Comparison of ENCODE assay signal across 19 cellular contexts in the genomic region with DNA sequence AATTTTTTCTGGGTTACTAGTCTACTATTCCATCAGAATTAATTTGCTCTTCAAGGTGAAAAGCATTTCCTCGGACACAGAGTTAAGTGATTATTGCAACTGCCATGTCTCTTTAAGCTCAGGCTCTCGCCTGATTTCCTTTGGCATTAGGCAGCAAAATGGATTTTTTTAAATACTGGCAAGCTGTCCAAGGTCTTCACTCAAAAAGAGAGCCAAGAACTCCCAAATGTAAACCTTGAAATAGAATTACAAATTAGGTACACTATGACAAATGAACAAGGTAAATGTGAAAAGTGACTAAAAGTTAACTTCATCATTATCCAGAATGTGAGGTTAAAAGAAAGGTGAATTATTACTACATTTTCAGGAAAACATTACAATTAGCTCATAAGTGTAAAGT.
DNase-seq lines count a peak whose midpoint lies in the region; ATAC-seq, FAIRE-seq and TF ChIP-seq lines count a peak whose summit lies in the region.
"Had no signal": no experiment of that assay in that cellular context is flagged by ENCODE, and none has a peak within 500 bp of the region (broad histone marks: within the 10 kb centered on the region; RNA-seq: fewer than 3 reads in every experiment).

No MANE protein-coding gene starts in this region.

- intact Hi-C loops in right lobe of liver (cut with DNase I) = no loop called here
- intact Hi-C loops in psoas muscle (cut with DNase I) = no loop called here

- no peak overlapping the region for H3K56ac ChIP-seq in H9 (ENCODE audit: insufficient read length, low read depth, low read length)

- H4K5ac ChIP-seq in H9 (ENCODE audit: insufficient read length, low read depth, low read length) = no peak overlapping the region

- H3K9me3 ChIP-seq in right lobe of liver (no peaks in the 10 kb centered on the region), psoas muscle (no peaks in the 10 kb centered on the region), H9 (ENCODE audit: control insufficient read depth, low read depth, low read length) (no peaks in the 10 kb centered on the region)
- H3K9me3 ChIP-seq: HAP-1 had no signal

- TF ChIP-seq POLR2A in right lobe of liver (IDR thresholded peaks at IDR 0.05) = no peak

- H3K4me2 ChIP-seq in H9 (ENCODE audit: insufficient read depth, insufficient read length, low read length) = no peak overlapping the region

- no peaks in the 10 kb centered on the region for H3K4me1 Mint-ChIP-seq in H9
- H3K4me1 Mint-ChIP-seq: B cell; CD4-positive, alpha-beta memory T cell had no signal

- H3K27ac Mint-ChIP-seq in H9 = no peak overlapping the region
- H3K27ac Mint-ChIP-seq: B cell; CD4-positive, alpha-beta memory T cell had no signal

- no peak overlapping the region for H2BK12ac ChIP-seq in H9 (ENCODE audit: insufficient read length, low read depth, low read length)

- H3K27me3 ChIP-seq in right lobe of liver (no peaks in the 10 kb centered on the region), psoas muscle (ENCODE audit: insufficient read depth in 3 of 3, low read length in 2 of 3) (no peaks in the 10 kb centered on the region), H9 (ENCODE audit: insufficient read depth, low read length) (no peaks in the 10 kb centered on the region)

- H2BK120ac ChIP-seq in H9 (ENCODE audit: low read depth, low read length, poor library complexity, severe bottlenecking) = no peak overlapping the region

- H3K9me3 Mint-ChIP-seq in H9 = no peaks in the 10 kb centered on the region

- H4K20me1 ChIP-seq in H9 (ENCODE audit: control insufficient read depth, insufficient read depth, insufficient read length) = no peaks in the 10 kb centered on the region

- H3K23ac ChIP-seq in H9 (ENCODE audit: insufficient read length, low read depth, low read length) = no peak overlapping the region

- no peak overlapping the region for H4K8ac ChIP-seq in H9 (replicated peaks; ENCODE audit: insufficient read length, low read depth, low read length)

- no peak overlapping the region for H2BK15ac ChIP-seq in H9 (ENCODE audit: low read depth, low read length)

- no peak overlapping the region for H2AFZ ChIP-seq in H9 (ENCODE audit: low read length)

- H3K4me3 ChIP-seq in right lobe of liver (no peak overlapping the region), psoas muscle (no peak overlapping the region)
- H3K4me3 ChIP-seq: HAP-1 had no signal

- H3K36me3 ChIP-seq in right lobe of liver = no peaks in the 10 kb centered on the region
- no peaks in the 10 kb centered on the region for H3K36me3 ChIP-seq in psoas muscle (ENCODE audit: insufficient read depth in 1 of 2, low read depth in 1 of 2)
- H3K36me3 ChIP-seq: HAP-1 had no signal

- H3K27me3 Mint-ChIP-seq in H9 (ENCODE audit: low read depth) = no peaks in the 10 kb centered on the region
- H3K27me3 Mint-ChIP-seq: B cell; CD4-positive, alpha-beta memory T cell had no signal

- no peaks in the 10 kb centered on the region for H3K79me1 ChIP-seq in H9 (ENCODE audit: insufficient read depth, low read depth, low read length, poor library complexity, severe bottlenecking)

- no peaks in the 10 kb centered on the region for H3K36me3 Mint-ChIP-seq in H9 (ENCODE audit: insufficient read depth in 1 of 3, low read depth in 3 of 3)
- H3K36me3 Mint-ChIP-seq: CD4-positive, alpha-beta memory T cell had no signal

- no peak overlapping the region for H4K91ac ChIP-seq in H9 (ENCODE audit: insufficient read length, low read depth, low read length)

- DNase-seq in D721Med (ENCODE audit: insufficient read length, low spot score) = no peak
- DNase-seq in NCI-H446 (lab: John Stamatoyannopoulos, UW) = peak; percentile 19 to 41
- DNase-seq in cerebellar cortex (ENCODE audit: low spot score) = peak; percentile 82
- DNase-seq in right lobe of liver = peak in 1 of 3 donors; percentile 45
- DNase-seq in NCI-H748 treated with DMSO at 0.1 percent for 48 hours (lab: John Stamatoyannopoulos, UW) = no peak
- DNase-seq in psoas muscle = no peak
- no peak for DNase-seq in H9
- no peak for DNase-seq in activated CD8-positive, alpha-beta memory T cell treated with anti-CD3 and anti-CD28 coated beads for 24 hours
- DNase-seq: CD4-positive, alpha-beta memory T cell; DMS153; DMS79 treated with DMSO at 0.1 percent for 48 hours; EL; GDM1; GOT3 had no signal

- H2BK5ac ChIP-seq in H9 (ENCODE audit: insufficient read length, low read length) = no peak overlapping the region

- 23% methylated on average over 2 of the region's 2 CpGs for WGBS in right lobe of liver (ENCODE audit: insufficient coverage, low coverage, low lambda C conversion rate, missing lambda C conversion rate)
- WGBS in psoas muscle, 3 donors = 43 to 64% (median 52%) methylated on average over 2 of the region's 2 CpGs
- WGBS in H9 (ENCODE audit: extremely low coverage, insufficient read length, low lambda C conversion rate) = no CpG with 5 or more reads among the region's 2 CpGs

- no peak overlapping the region for H3K4ac ChIP-seq in H9 (ENCODE audit: low read depth, low read length)

- H3T11ph ChIP-seq in H9 (ENCODE audit: low read length) = no peak overlapping the region

- H3K79me2 ChIP-seq in H9 (ENCODE audit: insufficient read depth, low read length) = no peaks in the 10 kb centered on the region

- H2BK20ac ChIP-seq in H9 (ENCODE audit: low read depth, low read length, poor library complexity, severe bottlenecking) = no peak overlapping the region

- H3K23me2 ChIP-seq in H9 (ENCODE audit: insufficient read length, low read depth, low read length, poor library complexity, severe bottlenecking) = no peaks in the 10 kb centered on the region

- peak; percentile 21 for FAIRE-seq in D721Med (lab: Jason Lieb, UNC)
- FAIRE-seq: GM12892, HTR-8/SVneo had no signal

- H2AK5ac ChIP-seq in H9 (ENCODE audit: insufficient read length, low read length) = no peak overlapping the region

- no peak overlapping the region for H3K18ac ChIP-seq in H9 (ENCODE audit: insufficient read length, low read depth, low read length)

- H3K4me1 ChIP-seq in right lobe of liver = peaks cover 0 to 4% (median 0%) of the 10 kb centered on the region in 4 donors
- no peaks in the 10 kb centered on the region for H3K4me1 ChIP-seq in psoas muscle
- H3K4me1 ChIP-seq in H9 (ENCODE audit: insufficient read depth, low read length) = no peaks in the 10 kb centered on the region
- H3K4me1 ChIP-seq: HAP-1 had no signal

- no peak for TF ChIP-seq CTCF in D721Med (IDR thresholded peaks at IDR 0.05; ENCODE audit: insufficient read depth, missing control alignments)
- no peak for TF ChIP-seq CTCF in right lobe of liver (IDR thresholded peaks at IDR 0.05)
- TF ChIP-seq CTCF in psoas muscle (IDR thresholded peaks at IDR 0.05) = no peak
- no peak for TF ChIP-seq CTCF in H9 (conservative IDR thresholded peaks at IDR 0.05)

- no peak overlapping the region for H3K4me3 Mint-ChIP-seq in H9
- H3K4me3 Mint-ChIP-seq: B cell; CD4-positive, alpha-beta memory T cell had no signal

- H3K9ac ChIP-seq in H9 (ENCODE audit: extremely low read depth, insufficient read length, low read length) = no peak overlapping the region

- H3K27ac ChIP-seq in right lobe of liver (no peak overlapping the region), psoas muscle (no peak overlapping the region), H9 (ENCODE audit: insufficient read length, low read depth, low read length) (no peak overlapping the region)
- H3K27ac ChIP-seq: C4-2B had no signal

- H3K14ac ChIP-seq in H9 (ENCODE audit: insufficient read depth, low read length) = no peak overlapping the region

- peak; percentile 75 to 96 (median 92) for ATAC-seq in right lobe of liver
- ATAC-seq in psoas muscle = no peak

Comparison
In these comparisons a context has a peak if more than half of its experiments do, and no peak if none do; other contexts are left out.
1. DNase-seq: peak in NCI-H446 (2 of 2) and cerebellar cortex (single experiment); none in D721Med (single experiment), NCI-H748 treated with DMSO at 0.1 percent for 48 hours (single experiment), psoas muscle (0 of 2), H9 (single experiment) and activated CD8-positive, alpha-beta memory T cell treated with anti-CD3 and anti-CD28 coated beads for 24 hours (single experiment).
2. ATAC-seq: peak in right lobe of liver (4 of 4); none in psoas muscle (0 of 4).